In the genomic region with DNA sequence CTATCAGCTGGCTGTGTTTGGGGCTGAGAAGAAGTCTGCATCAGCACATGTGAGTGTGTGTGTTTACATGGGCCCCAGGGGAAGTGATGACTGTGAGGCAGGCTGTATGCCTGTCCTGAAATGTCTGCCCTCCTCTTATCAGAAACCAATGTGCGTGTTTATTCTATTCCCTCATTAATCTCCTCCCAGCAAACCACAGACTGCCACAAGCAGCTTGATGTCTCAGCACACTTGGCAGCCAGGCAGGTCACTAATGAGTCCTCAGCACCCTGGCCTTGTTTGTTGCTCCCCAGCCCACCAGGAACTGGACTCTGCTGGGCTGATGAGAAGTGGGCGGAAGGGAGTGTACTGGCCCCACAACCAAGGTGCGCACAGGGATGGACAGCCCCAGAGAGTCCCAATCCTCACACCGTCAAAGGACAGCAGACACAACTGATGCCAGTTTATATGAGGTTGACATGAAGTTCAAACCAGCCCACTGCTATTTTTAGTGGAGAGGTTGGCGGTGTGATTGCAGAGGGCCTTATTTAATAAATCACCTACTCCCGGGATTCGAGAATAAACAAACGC, we compare ENCODE assay signal across 1 cellular context.
TF ChIP-seq lines count a peak whose summit lies in the region.

No MANE protein-coding gene starts in this region.

TF ChIP-seq in HEK293, 187 proteins besides CTCF, POLR2A, EP300 and RAD21 (continued from another document and continues in another):
- TF ChIP-seq, protein P1, sequence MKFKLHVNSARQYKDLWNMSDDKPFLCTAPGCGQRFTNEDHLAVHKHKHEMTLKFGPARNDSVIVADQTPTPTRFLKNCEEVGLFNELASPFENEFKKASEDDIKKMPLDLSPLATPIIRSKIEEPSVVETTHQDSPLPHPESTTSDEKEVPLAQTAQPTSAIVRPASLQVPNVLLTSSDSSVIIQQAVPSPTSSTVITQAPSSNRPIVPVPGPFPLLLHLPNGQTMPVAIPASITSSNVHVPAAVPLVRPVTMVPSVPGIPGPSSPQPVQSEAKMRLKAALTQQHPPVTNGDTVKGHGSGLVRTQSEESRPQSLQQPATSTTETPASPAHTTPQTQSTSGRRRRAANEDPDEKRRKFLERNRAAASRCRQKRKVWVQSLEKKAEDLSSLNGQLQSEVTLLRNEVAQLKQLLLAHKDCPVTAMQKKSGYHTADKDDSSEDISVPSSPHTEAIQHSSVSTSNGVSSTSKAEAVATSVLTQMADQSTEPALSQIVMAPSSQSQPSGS (tag by site-specific recombination; IDR thresholded peaks at IDR 0.05; ENCODE audit: low read depth): no peak
- TF ChIP-seq ZNF600 (tag by site-specific recombination; IDR thresholded peaks at IDR 0.05) (no peak), ZNF791 (tag by site-specific recombination; IDR thresholded peaks at IDR 0.05) (no peak), ZNF48 (tag by site-specific recombination; IDR thresholded peaks at IDR 0.05) (no peak), KLF1 (tag by site-specific recombination; IDR thresholded peaks at IDR 0.05) (no peak), HOXC10 (CRISPR knock-in tag; IDR thresholded peaks at IDR 0.05) (no peak), ZNF701 (tag by site-specific recombination; IDR thresholded peaks at IDR 0.05) (no peak), ZBTB48 (tag by site-specific recombination; IDR thresholded peaks at IDR 0.05) (no peak), KLF10 (tag by site-specific recombination; IDR thresholded peaks at IDR 0.05) (no peak), ZBTB20 (tag by site-specific recombination; IDR thresholded peaks at IDR 0.05) (peak; percentile 70), ZNF621 (tag by site-specific recombination; IDR thresholded peaks at IDR 0.05) (no peak), ZNF560 (tag by site-specific recombination; IDR thresholded peaks at IDR 0.05; ENCODE audit: borderline replicate concordance) (no peak), REPIN1 (tag by site-specific recombination; IDR thresholded peaks at IDR 0.05; ENCODE audit: low read depth) (no peak), HOXD13 (CRISPR knock-in tag; IDR thresholded peaks at IDR 0.05; ENCODE audit: borderline replicate concordance) (0 out of 2 replicates have a peak, but pooled peaks have one; percentile 42), ZNF350 (tag by site-specific recombination; IDR thresholded peaks at IDR 0.05) (no peak), ZNF302 (tag by site-specific recombination; IDR thresholded peaks at IDR 0.05; ENCODE audit: low read depth) (no peak), ZNF2 (tag by site-specific recombination; IDR thresholded peaks at IDR 0.05) (no peak), WT1 (tag by site-specific recombination; IDR thresholded peaks at IDR 0.05) (peak; percentile 77), ZNF24 (tag by site-specific recombination; IDR thresholded peaks at IDR 0.05) (peak; percentile 53; the same call in 1 of the 2 replicates), ZNF664 (tag by site-specific recombination; IDR thresholded peaks at IDR 0.05) (no peak), YY2 (tag by site-specific recombination; IDR thresholded peaks at IDR 0.05) (peak; percentile 62; the same call in 1 of the 2 replicates), ZNF514 (tag by site-specific recombination; IDR thresholded peaks at IDR 0.05) (no peak)
- TF ChIP-seq, protein P2, sequence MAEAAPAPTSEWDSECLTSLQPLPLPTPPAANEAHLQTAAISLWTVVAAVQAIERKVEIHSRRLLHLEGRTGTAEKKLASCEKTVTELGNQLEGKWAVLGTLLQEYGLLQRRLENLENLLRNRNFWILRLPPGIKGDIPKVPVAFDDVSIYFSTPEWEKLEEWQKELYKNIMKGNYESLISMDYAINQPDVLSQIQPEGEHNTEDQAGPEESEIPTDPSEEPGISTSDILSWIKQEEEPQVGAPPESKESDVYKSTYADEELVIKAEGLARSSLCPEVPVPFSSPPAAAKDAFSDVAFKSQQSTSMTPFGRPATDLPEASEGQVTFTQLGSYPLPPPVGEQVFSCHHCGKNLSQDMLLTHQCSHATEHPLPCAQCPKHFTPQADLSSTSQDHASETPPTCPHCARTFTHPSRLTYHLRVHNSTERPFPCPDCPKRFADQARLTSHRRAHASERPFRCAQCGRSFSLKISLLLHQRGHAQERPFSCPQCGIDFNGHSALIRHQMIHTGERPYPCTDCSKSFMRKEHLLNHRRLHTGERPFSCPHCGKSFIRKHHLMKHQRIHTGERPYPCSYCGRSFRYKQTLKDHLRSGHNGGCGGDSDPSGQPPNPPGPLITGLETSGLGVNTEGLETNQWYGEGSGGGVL (tag by site-specific recombination; IDR thresholded peaks at IDR 0.05): peak; percentile 53
- TF ChIP-seq, protein P3, sequence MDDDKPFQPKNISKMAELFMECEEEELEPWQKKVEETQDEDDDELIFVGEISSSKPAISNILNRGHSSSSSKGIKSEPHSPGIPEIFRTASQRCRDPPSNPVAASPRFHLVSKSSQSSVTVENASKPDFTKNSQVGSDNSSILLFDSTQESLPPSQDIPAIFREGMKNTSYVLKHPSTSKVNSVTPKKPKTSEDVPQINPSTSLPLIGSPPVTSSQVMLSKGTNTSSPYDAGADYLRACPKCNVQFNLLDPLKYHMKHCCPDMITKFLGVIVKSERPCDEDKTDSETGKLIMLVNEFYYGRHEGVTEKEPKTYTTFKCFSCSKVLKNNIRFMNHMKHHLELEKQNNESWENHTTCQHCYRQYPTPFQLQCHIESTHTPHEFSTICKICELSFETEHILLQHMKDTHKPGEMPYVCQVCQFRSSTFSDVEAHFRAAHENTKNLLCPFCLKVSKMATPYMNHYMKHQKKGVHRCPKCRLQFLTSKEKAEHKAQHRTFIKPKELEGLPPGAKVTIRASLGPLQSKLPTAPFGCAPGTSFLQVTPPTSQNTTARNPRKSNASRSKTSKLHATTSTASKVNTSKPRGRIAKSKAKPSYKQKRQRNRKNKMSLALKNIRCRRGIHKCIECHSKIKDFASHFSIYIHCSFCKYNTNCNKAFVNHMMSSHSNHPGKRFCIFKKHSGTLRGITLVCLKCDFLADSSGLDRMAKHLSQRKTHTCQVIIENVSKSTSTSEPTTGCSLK (tag by site-specific recombination; IDR thresholded peaks at IDR 0.05): no peak
- TF ChIP-seq, protein P4, sequence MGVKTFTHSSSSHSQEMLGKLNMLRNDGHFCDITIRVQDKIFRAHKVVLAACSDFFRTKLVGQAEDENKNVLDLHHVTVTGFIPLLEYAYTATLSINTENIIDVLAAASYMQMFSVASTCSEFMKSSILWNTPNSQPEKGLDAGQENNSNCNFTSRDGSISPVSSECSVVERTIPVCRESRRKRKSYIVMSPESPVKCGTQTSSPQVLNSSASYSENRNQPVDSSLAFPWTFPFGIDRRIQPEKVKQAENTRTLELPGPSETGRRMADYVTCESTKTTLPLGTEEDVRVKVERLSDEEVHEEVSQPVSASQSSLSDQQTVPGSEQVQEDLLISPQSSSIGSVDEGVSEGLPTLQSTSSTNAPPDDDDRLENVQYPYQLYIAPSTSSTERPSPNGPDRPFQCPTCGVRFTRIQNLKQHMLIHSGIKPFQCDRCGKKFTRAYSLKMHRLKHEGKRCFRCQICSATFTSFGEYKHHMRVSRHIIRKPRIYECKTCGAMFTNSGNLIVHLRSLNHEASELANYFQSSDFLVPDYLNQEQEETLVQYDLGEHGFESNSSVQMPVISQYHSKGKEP (tag by site-specific recombination; IDR thresholded peaks at IDR 0.05): no peak
- TF ChIP-seq, protein P5, sequence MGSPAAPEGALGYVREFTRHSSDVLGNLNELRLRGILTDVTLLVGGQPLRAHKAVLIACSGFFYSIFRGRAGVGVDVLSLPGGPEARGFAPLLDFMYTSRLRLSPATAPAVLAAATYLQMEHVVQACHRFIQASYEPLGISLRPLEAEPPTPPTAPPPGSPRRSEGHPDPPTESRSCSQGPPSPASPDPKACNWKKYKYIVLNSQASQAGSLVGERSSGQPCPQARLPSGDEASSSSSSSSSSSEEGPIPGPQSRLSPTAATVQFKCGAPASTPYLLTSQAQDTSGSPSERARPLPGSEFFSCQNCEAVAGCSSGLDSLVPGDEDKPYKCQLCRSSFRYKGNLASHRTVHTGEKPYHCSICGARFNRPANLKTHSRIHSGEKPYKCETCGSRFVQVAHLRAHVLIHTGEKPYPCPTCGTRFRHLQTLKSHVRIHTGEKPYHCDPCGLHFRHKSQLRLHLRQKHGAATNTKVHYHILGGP (tag by site-specific recombination; IDR thresholded peaks at IDR 0.05): peak; percentile 9; the same call in 1 of the 2 replicates
- TF ChIP-seq, protein P6, sequence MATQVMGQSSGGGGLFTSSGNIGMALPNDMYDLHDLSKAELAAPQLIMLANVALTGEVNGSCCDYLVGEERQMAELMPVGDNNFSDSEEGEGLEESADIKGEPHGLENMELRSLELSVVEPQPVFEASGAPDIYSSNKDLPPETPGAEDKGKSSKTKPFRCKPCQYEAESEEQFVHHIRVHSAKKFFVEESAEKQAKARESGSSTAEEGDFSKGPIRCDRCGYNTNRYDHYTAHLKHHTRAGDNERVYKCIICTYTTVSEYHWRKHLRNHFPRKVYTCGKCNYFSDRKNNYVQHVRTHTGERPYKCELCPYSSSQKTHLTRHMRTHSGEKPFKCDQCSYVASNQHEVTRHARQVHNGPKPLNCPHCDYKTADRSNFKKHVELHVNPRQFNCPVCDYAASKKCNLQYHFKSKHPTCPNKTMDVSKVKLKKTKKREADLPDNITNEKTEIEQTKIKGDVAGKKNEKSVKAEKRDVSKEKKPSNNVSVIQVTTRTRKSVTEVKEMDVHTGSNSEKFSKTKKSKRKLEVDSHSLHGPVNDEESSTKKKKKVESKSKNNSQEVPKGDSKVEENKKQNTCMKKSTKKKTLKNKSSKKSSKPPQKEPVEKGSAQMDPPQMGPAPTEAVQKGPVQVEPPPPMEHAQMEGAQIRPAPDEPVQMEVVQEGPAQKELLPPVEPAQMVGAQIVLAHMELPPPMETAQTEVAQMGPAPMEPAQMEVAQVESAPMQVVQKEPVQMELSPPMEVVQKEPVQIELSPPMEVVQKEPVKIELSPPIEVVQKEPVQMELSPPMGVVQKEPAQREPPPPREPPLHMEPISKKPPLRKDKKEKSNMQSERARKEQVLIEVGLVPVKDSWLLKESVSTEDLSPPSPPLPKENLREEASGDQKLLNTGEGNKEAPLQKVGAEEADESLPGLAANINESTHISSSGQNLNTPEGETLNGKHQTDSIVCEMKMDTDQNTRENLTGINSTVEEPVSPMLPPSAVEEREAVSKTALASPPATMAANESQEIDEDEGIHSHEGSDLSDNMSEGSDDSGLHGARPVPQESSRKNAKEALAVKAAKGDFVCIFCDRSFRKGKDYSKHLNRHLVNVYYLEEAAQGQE (tag by site-specific recombination; IDR thresholded peaks at IDR 0.05): no peak
- TF ChIP-seq, protein P7, sequence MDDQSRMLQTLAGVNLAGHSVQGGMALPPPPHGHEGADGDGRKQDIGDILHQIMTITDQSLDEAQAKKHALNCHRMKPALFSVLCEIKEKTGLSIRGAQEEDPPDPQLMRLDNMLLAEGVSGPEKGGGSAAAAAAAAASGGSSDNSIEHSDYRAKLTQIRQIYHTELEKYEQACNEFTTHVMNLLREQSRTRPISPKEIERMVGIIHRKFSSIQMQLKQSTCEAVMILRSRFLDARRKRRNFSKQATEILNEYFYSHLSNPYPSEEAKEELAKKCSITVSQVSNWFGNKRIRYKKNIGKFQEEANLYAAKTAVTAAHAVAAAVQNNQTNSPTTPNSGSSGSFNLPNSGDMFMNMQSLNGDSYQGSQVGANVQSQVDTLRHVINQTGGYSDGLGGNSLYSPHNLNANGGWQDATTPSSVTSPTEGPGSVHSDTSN (CRISPR knock-in tag; IDR thresholded peaks at IDR 0.05): no peak
- TF ChIP-seq, protein P8, sequence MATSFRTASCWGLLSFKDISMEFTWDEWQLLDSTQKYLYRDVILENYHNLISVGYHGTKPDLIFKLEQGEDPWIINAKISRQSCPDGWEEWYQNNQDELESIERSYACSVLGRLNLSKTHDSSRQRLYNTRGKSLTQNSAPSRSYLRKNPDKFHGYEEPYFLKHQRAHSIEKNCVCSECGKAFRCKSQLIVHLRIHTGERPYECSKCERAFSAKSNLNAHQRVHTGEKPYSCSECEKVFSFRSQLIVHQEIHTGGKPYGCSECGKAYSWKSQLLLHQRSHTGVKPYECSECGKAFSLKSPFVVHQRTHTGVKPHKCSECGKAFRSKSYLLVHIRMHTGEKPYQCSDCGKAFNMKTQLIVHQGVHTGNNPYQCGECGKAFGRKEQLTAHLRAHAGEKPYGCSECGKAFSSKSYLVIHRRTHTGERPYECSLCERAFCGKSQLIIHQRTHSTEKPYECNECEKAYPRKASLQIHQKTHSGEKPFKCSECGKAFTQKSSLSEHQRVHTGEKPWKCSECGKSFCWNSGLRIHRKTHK (tag by site-specific recombination; IDR thresholded peaks at IDR 0.05): no peak
- TF ChIP-seq, protein P9, sequence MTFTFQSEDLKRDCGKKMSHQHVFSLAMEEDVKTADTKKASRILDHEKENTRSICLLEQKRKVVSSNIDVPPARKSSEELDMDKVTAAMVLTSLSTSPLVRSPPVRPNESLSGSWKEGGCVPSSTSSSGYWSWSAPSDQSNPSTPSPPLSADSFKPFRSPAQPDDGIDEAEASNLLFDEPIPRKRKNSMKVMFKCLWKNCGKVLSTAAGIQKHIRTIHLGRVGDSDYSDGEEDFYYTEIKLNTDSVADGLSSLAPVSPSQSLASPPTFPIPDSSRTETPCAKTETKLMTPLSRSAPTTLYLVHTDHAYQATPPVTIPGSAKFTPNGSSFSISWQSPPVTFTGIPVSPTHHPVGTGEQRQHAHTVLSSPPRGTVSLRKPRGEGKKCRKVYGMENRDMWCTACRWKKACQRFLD (tag by site-specific recombination; IDR thresholded peaks at IDR 0.05): no peak
- TF ChIP-seq, protein P10, sequence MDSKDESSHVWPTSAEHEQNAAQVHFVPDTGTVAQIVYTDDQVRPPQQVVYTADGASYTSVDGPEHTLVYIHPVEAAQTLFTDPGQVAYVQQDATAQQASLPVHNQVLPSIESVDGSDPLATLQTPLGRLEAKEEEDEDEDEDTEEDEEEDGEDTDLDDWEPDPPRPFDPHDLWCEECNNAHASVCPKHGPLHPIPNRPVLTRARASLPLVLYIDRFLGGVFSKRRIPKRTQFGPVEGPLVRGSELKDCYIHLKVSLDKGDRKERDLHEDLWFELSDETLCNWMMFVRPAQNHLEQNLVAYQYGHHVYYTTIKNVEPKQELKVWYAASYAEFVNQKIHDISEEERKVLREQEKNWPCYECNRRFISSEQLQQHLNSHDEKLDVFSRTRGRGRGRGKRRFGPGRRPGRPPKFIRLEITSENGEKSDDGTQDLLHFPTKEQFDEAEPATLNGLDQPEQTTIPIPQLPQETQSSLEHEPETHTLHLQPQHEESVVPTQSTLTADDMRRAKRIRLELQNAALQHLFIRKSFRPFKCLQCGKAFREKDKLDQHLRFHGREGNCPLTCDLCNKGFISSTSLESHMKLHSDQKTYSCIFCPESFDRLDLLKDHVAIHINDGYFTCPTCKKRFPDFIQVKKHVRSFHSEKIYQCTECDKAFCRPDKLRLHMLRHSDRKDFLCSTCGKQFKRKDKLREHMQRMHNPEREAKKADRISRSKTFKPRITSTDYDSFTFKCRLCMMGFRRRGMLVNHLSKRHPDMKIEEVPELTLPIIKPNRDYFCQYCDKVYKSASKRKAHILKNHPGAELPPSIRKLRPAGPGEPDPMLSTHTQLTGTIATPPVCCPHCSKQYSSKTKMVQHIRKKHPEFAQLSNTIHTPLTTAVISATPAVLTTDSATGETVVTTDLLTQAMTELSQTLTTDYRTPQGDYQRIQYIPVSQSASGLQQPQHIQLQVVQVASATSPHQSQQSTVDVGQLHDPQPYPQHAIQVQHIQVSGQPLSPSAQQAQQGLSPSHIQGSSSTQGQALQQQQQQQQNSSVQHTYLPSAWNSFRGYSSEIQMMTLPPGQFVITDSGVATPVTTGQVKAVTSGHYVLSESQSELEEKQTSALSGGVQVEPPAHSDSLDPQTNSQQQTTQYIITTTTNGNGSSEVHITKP (tag by site-specific recombination; IDR thresholded peaks at IDR 0.05): no peak
- TF ChIP-seq, protein P11, sequence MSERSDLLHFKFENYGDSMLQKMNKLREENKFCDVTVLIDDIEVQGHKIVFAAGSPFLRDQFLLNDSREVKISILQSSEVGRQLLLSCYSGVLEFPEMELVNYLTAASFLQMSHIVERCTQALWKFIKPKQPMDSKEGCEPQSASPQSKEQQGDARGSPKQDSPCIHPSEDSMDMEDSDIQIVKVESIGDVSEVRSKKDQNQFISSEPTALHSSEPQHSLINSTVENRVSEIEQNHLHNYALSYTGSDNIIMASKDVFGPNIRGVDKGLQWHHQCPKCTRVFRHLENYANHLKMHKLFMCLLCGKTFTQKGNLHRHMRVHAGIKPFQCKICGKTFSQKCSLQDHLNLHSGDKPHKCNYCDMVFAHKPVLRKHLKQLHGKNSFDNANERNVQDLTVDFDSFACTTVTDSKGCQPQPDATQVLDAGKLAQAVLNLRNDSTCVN (tag by site-specific recombination; optimal IDR thresholded peaks at IDR 0.05): no peak
